In genomic region chr7:69599211-69599878, GRCh38 we compare ENCODE assay signal across 8 cellular contexts. TPM values are rescaled to one million over a fixed set of nuclear protein-coding genes. Genes with fewer than 3 reads are reported as not detected.
DNase-seq lines count a peak whose midpoint lies in the region; ATAC-seq and TF ChIP-seq lines count a peak whose summit lies in the region.

No MANE protein-coding gene starts in this region.

- no peaks in the 10 kb centered on the region for H3K9me3 Mint-ChIP-seq in type B pancreatic cell

- H3K4me1 ChIP-seq in lung (ENCODE audit: control insufficient read depth in 2 of 2, insufficient read depth in 2 of 2, low read length in 2 of 2) = peaks cover 3% of the 10 kb centered on the region in 2 donors

- DNase-seq in GM03348 (ENCODE audit: low spot score) (peak; percentile 55), NAMALWA (ENCODE audit: low spot score) (peak; percentile 72), cardiac fibroblast (ENCODE audit: low read depth in 2 of 2) (no peak), lung (ENCODE audit: low spot score) (no peak), type B pancreatic cell (ENCODE audit: extremely low spot score, unreplicated experiment) (peak; percentile 73), cortex of kidney (lab: John Stamatoyannopoulos, UW) (no peak), Kasumi-1 (lab: John Stamatoyannopoulos, UW) (no peak)
- DNase-seq in activated naive CD4-positive, alpha-beta T cell treated with Interleukin-2 at 50 U/mL for 16 hours = no peak

- H3K27ac ChIP-seq in lung (ENCODE audit: low read depth in 1 of 2, low read length in 1 of 2) = no peak overlapping the region

- no peak overlapping the region for H3K4me3 Mint-ChIP-seq in type B pancreatic cell

- no peaks in the 10 kb centered on the region for H3K27me3 ChIP-seq in lung (ENCODE audit: control insufficient read depth, insufficient read depth)

- H3K36me3 ChIP-seq in lung (ENCODE audit: control insufficient read depth in 2 of 2, insufficient read depth in 2 of 2, low read length in 2 of 2) = no peaks in the 10 kb centered on the region

- ATAC-seq in lung (ENCODE audit: insufficient read depth, low FRiP score) = no peak

- H3K27me3 Mint-ChIP-seq in type B pancreatic cell = peaks cover 13% of the 10 kb centered on the region

- TF ChIP-seq CTCF in cardiac fibroblast (IDR thresholded peaks at IDR 0.05; ENCODE audit: low read depth, low read length) (no peak), lung (IDR thresholded peaks at IDR 0.05; ENCODE audit: control extremely low read depth, extremely low read depth) (no peak), type B pancreatic cell (conservative IDR thresholded peaks at IDR 0.05) (no peak)

- H3K4me3 ChIP-seq in cardiac fibroblast (replicated peaks in 1 of 2; ENCODE audit: low read depth in 2 of 2, low read length in 2 of 2) (peak overlapping the region; percentile 62 to 88), lung (peak overlapping the region; percentile 59)

- no peaks in the 10 kb centered on the region for H3K36me3 Mint-ChIP-seq in type B pancreatic cell

- peak overlapping the region; percentile 92 for H3K27ac Mint-ChIP-seq in type B pancreatic cell

- no peaks in the 10 kb centered on the region for H3K9me3 ChIP-seq in lung (ENCODE audit: control insufficient read depth in 2 of 2, insufficient read depth in 1 of 2, low read length in 1 of 2)

- 1% methylated on average over 59 to 66 of the region's 66 CpGs for WGBS in lung, 2 donors

- peaks cover 6% of the 10 kb centered on the region for H3K4me1 Mint-ChIP-seq in type B pancreatic cell (ENCODE audit: unreplicated experiment)

RNA-seq across cellular contexts. Expression of gene AUTS2, which starts 1.1 kb away (rescaled TPM):
- total RNA-seq in lung (100 to 1,000 TPM in 1 of 2 donors, 10 to 100 TPM in 1; 65.8 to 115 TPM), type B pancreatic cell (ENCODE audit: low replicate concordance) (53.8 and 94.1 TPM in 2 replicates)
- 10 to 100 TPM; 11.8 to 15.4 TPM for polyA plus RNA-seq in lung

Comparison
In these comparisons a context has a peak if more than half of its experiments do, and no peak if none do; other contexts are left out.
1. DNase-seq: peak in GM03348 (single experiment), NAMALWA (single experiment) and type B pancreatic cell (single experiment); none in cardiac fibroblast (0 of 2), lung (single experiment), cortex of kidney (single experiment), Kasumi-1 (0 of 2) and activated naive CD4-positive, alpha-beta T cell treated with Interleukin-2 at 50 U/mL for 16 hours (single experiment).